ENCODE assay signal across 24 cellular contexts in the genomic region with DNA sequence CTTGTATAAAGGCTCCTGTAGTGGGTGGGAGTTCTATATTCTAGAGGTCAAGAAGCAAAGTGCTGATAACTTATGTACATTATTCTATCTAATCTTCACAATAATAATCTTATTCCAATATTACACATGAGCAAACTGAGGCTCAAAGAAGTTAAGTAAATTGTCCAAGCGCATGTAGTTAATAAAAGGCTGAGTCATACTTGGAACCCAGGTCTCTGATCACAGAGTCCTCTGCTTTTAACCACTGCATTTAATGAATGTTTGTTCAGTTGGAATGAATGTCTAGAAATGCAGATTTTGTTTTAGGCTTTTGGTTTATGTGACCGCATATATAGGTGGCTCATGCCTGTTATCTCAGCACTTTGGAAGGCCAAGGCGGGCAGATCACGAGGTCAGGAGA.
DNase-seq lines count a peak whose midpoint lies in the region; ATAC-seq, FAIRE-seq and TF ChIP-seq lines count a peak whose summit lies in the region.
"Had no signal": no experiment of that assay in that cellular context is flagged by ENCODE, and none has a peak within 500 bp of the region (broad histone marks: within the 10 kb centered on the region; RNA-seq: fewer than 3 reads in every experiment).

No MANE protein-coding gene starts in this region.

- TF ChIP-seq RAD21 in IMR-90 (IDR thresholded peaks at IDR 0.05; ENCODE audit: low read length) (no peak), K562 (CRISPR knock-in tag; conservative IDR thresholded peaks at IDR 0.05 in 1 of 2, IDR thresholded peaks at IDR 0.05 in 1 of 2) (no peak)

- ATAC-seq in IMR-90 (ENCODE audit: low read depth) (no peak), K562 (no peak), GM18498 (IDR thresholded peaks at IDR 0.05; ENCODE audit: unreplicated experiment) (no peak)
- ATAC-seq: A549; CD8-positive, alpha-beta T cell had no signal

- no peak overlapping the region for H3K56ac ChIP-seq in IMR-90 (ENCODE audit: extremely low read depth, insufficient read depth, low read length)

- H3K4me2 ChIP-seq in IMR-90 (ENCODE audit: low read depth, low read length) (no peak overlapping the region), K562 (ENCODE audit: insufficient read depth, low read length) (no peak overlapping the region)
- H3K4me2 ChIP-seq: A549; BLaER1 treated with 17β-estradiol and CSF1 and Interleukin-3, amounts not matched to agents 10 nM and 100 nM had no signal

- H2AFZ ChIP-seq in IMR-90 (replicated peaks; ENCODE audit: low read length, poor library complexity) (no peak overlapping the region), K562 (ENCODE audit: low read depth, low read length) (peak overlapping the region; percentile 38; the same call in 1 of the 2 replicates)

- no peak overlapping the region for H2BK20ac ChIP-seq in IMR-90 (ENCODE audit: low read depth, low read length)

- no peaks in the 10 kb centered on the region for H3K9me3 Mint-ChIP-seq in osteocyte (ENCODE audit: unreplicated experiment)
- H3K9me3 Mint-ChIP-seq: CD4-positive, alpha-beta T cell; CD8-positive, alpha-beta T cell had no signal

- H3K79me1 ChIP-seq in IMR-90 (ENCODE audit: low read depth in 1 of 2, low read length in 2 of 2): no peaks in the 10 kb centered on the region

- H3K9ac ChIP-seq in IMR-90 (ENCODE audit: low read depth, low read length) (no peak overlapping the region), K562 (ENCODE audit: insufficient read depth in 1 of 2, low read depth in 2 of 2, low read length in 2 of 2) (no peak overlapping the region)
- H3K9ac ChIP-seq: BLaER1 treated with 17β-estradiol and CSF1 and Interleukin-3, amounts not matched to agents 10 nM and 100 nM had no signal

- TF ChIP-seq POLR2A in IMR-90 (IDR thresholded peaks at IDR 0.05; ENCODE audit: low read depth, low read length) (no peak), K562 (conservative IDR thresholded peaks at IDR 0.05) (no peak)

- no peak overlapping the region for H4K5ac ChIP-seq in IMR-90 (ENCODE audit: low read depth, low read length)

- H3K36me3 ChIP-seq in IMR-90 (ENCODE audit: control insufficient read depth, insufficient read depth, low read length) (no peaks in the 10 kb centered on the region), K562 (ENCODE audit: control insufficient read depth, insufficient read depth, low read length) (no peaks in the 10 kb centered on the region)
- H3K36me3 ChIP-seq: BLaER1 treated with 17β-estradiol and CSF1 and Interleukin-3, amounts not matched to agents 10 nM and 100 nM had no signal

- in situ Hi-C loops in IMR-90 (cut with MboI; ENCODE audit: low sequenced_read_pairs): loop anchor here (25.0 kb wide), 1 partner anchor 1185 kb away; no protein-coding TSS in a partner anchor
- in situ Hi-C loops in K562 (cut with MboI): no loop called here

- dilution Hi-C loops in IMR-90 (cut with HindIII; ENCODE audit: low sequenced_read_pairs, unreplicated experiment): no loop called here

- H3K4me1 Mint-ChIP-seq in osteocyte (ENCODE audit: unreplicated experiment): no peaks in the 10 kb centered on the region
- H3K4me1 Mint-ChIP-seq: B cell had no signal

- H4K20me1 ChIP-seq in IMR-90 (ENCODE audit: insufficient read depth, low read length): no peaks in the 10 kb centered on the region
- H4K20me1 ChIP-seq in K562 (replicated peaks; ENCODE audit: control insufficient read depth, insufficient read depth, low read length): no peaks in the 10 kb centered on the region
- H4K20me1 ChIP-seq: BLaER1 treated with 17β-estradiol and CSF1 and Interleukin-3, amounts not matched to agents 10 nM and 100 nM had no signal

- H3K4me3 Mint-ChIP-seq in osteocyte (ENCODE audit: unreplicated experiment): no peak overlapping the region
- H3K4me3 Mint-ChIP-seq: B cell; CD4-positive, alpha-beta T cell; CD8-positive, alpha-beta T cell had no signal

- H3K27ac ChIP-seq in IMR-90 (ENCODE audit: insufficient read depth, low read length): no peak overlapping the region
- no peak overlapping the region for H3K27ac ChIP-seq in K562 (ENCODE audit: extremely low read depth, low read depth, low read length)
- H3K27ac ChIP-seq: 22Rv1; A549; BLaER1 treated with 17β-estradiol and CSF1 and Interleukin-3, amounts not matched to agents 10 nM and 100 nM; C4-2B had no signal

- TF ChIP-seq EP300 in K562 (IDR thresholded peaks at IDR 0.05; ENCODE audit: low read length): no peak

- H4K91ac ChIP-seq in IMR-90 (ENCODE audit: insufficient read depth, low read depth, low read length): no peak overlapping the region

- no peak overlapping the region for H3K4ac ChIP-seq in IMR-90 (ENCODE audit: low read depth, low read length)

- H3K4me3 ChIP-seq in IMR-90 (ENCODE audit: insufficient read depth, low read depth, low read length) (no peak overlapping the region), K562 (no peak overlapping the region)
- H3K4me3 ChIP-seq: A549; BLaER1 treated with 17β-estradiol and CSF1 and Interleukin-3, amounts not matched to agents 10 nM and 100 nM had no signal

- intact Hi-C loops in IMR-90 (cut with micrococcal nuclease) (no loop called here), K562 (cut with micrococcal nuclease) (no loop called here)

- peaks cover 12% of the 10 kb centered on the region for H3K27me3 Mint-ChIP-seq in osteocyte (ENCODE audit: unreplicated experiment)

- H3K36me3 Mint-ChIP-seq in osteocyte (ENCODE audit: unreplicated experiment): no peaks in the 10 kb centered on the region
- H3K36me3 Mint-ChIP-seq: CD8-positive, alpha-beta T cell had no signal

- no peak overlapping the region for H3K14ac ChIP-seq in IMR-90 (replicated peaks; ENCODE audit: low read depth, low read length)

- H3K23ac ChIP-seq in IMR-90 (ENCODE audit: low read depth, low read length): no peak overlapping the region

- H3K27me3 ChIP-seq in IMR-90 (ENCODE audit: control insufficient read depth, insufficient read depth, low read length) (no peaks in the 10 kb centered on the region), K562 (ENCODE audit: control insufficient read depth in 2 of 2, insufficient read depth in 2 of 2, low read length in 2 of 2) (no peaks in the 10 kb centered on the region)
- H3K27me3 ChIP-seq: BLaER1 treated with 17β-estradiol and CSF1 and Interleukin-3, amounts not matched to agents 10 nM and 100 nM had no signal

- TF ChIP-seq CTCF in IMR-90 (conservative IDR thresholded peaks at IDR 0.05; ENCODE audit: low read depth, low read length) (no peak), K562 (IDR thresholded peaks at IDR 0.05 in 2 of 3, conservative IDR thresholded peaks at IDR 0.05 in 1 of 3; ENCODE audit: insufficient read depth in 2 of 3, low read depth in 1 of 3, low read length in 3 of 3) (no peak), osteocyte (IDR thresholded peaks at IDR 0.05) (no peak)

- H2BK120ac ChIP-seq in IMR-90 (ENCODE audit: low read depth, low read length): no peak overlapping the region

- H2BK5ac ChIP-seq in IMR-90 (ENCODE audit: low read depth, low read length, poor library complexity, severe bottlenecking): no peak overlapping the region

- no peak overlapping the region for H3K27ac Mint-ChIP-seq in osteocyte (ENCODE audit: unreplicated experiment)
- H3K27ac Mint-ChIP-seq: B cell; CD4-positive, alpha-beta T cell; CD8-positive, alpha-beta T cell had no signal

- H2AK5ac ChIP-seq in IMR-90 (ENCODE audit: low read depth, low read length): no peak overlapping the region

- POLR2A ChIA-PET in IMR-90 (lab: Charles Lee; ENCODE audit: unreplicated experiment): no interaction called here
- POLR2A ChIA-PET in K562 (lab: Yijun Ruan, JAX): no interaction called here

- no CpG with 5 or more reads among the region's 4 CpGs for WGBS in IMR-90 (ENCODE audit: extremely low coverage in 2 of 2, insufficient read length in 1 of 2), 2 experiments
- 33% methylated on average over 4 of the region's 4 CpGs for WGBS in K562 (ENCODE audit: insufficient coverage, low coverage, missing lambda C conversion rate)

- no peak for FAIRE-seq in K562 (lab: Jason Lieb, UNC)
- FAIRE-seq: A549, D721Med, G401.6, GM12891, GM18507 had no signal

- no peaks in the 10 kb centered on the region for H3K9me3 ChIP-seq in IMR-90 (ENCODE audit: control insufficient read depth, insufficient read depth, low read length)
- no peaks in the 10 kb centered on the region for H3K9me3 ChIP-seq in K562 (replicated peaks; ENCODE audit: control insufficient read depth, insufficient read depth, low read depth, low read length)
- H3K9me3 ChIP-seq: A549; BLaER1 treated with 17β-estradiol and CSF1 and Interleukin-3, amounts not matched to agents 10 nM and 100 nM; Caco-2 had no signal

- no peak overlapping the region for H3K18ac ChIP-seq in IMR-90 (ENCODE audit: low read depth, low read length)

- no peak overlapping the region for H2BK15ac ChIP-seq in IMR-90 (ENCODE audit: low read depth, low read length)

- no peak overlapping the region for H4K8ac ChIP-seq in IMR-90 (ENCODE audit: low read depth in 2 of 2, low read length in 2 of 2)

- H3K4me1 ChIP-seq in IMR-90 (ENCODE audit: control insufficient read depth, insufficient read depth, low read length) (no peaks in the 10 kb centered on the region), K562 (replicated peaks in 1 of 2; ENCODE audit: control insufficient read depth in 2 of 2, insufficient read depth in 2 of 2, low read length in 2 of 2) (peaks cover 0 to under 1% of the 10 kb centered on the region in 2 experiments; a peak in 2 of 5 replicates)
- H3K4me1 ChIP-seq: A549; BLaER1 treated with 17β-estradiol and CSF1 and Interleukin-3, amounts not matched to agents 10 nM and 100 nM; Caco-2 had no signal

- BruUV-seq in IMR-90 (replicated peaks; lab: Mats Ljungman, UMichigan): no TSS peak
- BruUV-seq in K562 (replicated peaks; lab: Mats Ljungman, UMichigan): no TSS peak

- DNase-seq in DMS53 (lab: John Stamatoyannopoulos, UW): peak; percentile 4
- DNase-seq in DMS53 treated with DMSO at 0.1 percent for 48 hours (lab: John Stamatoyannopoulos, UW; ENCODE audit: unreplicated experiment): no peak
- no peak for DNase-seq in IMR-90
- peak; percentile 4 for DNase-seq in NCI-H69 (lab: John Stamatoyannopoulos, UW)
- DNase-seq in K562 (ENCODE audit: extremely low read depth in 1 of 4, low spot score in 3 of 4): no peak
- no peak for DNase-seq in NCI-H1105 (lab: John Stamatoyannopoulos, UW)
- no peak for DNase-seq in osteocyte (ENCODE audit: extremely low spot score, unreplicated experiment)
- DNase-seq: AML-193; Caco-2; Calu3; CD4-positive, alpha-beta T cell; CD8-positive, alpha-beta T cell; DMS79 treated with DMSO at 0.1 percent for 48 hours; GF-D8 had no signal

- H3K79me2 ChIP-seq in K562 (ENCODE audit: control insufficient read depth, insufficient read depth, low read length): no peaks in the 10 kb centered on the region

- CTCF ChIA-PET in IMR-90 (lab: Yijun Ruan, JAX): no interaction called here
- CTCF ChIA-PET in K562 (lab: Yijun Ruan, JAX; ENCODE audit: low intra/inter-chr PET ratio): no interaction called here

- H2AK9ac ChIP-seq in IMR-90 (replicated peaks; ENCODE audit: low read depth, low read length, poor library complexity): no peak overlapping the region

- H3K9me1 ChIP-seq in IMR-90 (ENCODE audit: insufficient read depth, low read length) (no peaks in the 10 kb centered on the region), K562 (ENCODE audit: control insufficient read depth, insufficient read depth, low read length) (no peaks in the 10 kb centered on the region)

TF ChIP-seq in IMR-90, 13 proteins besides CTCF, POLR2A, EP300 and RAD21 (continues in another document):
- TF ChIP-seq NFE2L2 (IDR thresholded peaks at IDR 0.05; ENCODE audit: low read depth, low read length): peak; percentile 51; the same call in 1 of the 2 replicates

TF ChIP-seq in K562, 482 proteins besides CTCF, POLR2A, EP300 and RAD21 (continues in another document):
- TF ChIP-seq TAF1 (IDR thresholded peaks at IDR 0.05; ENCODE audit: control insufficient read depth, extremely low read depth, insufficient read depth, low read length, severe bottlenecking): no peak

Comparison
In these comparisons a context has a peak if more than half of its experiments do, and no peak if none do; other contexts are left out.
1. DNase-seq: peak in DMS53 (single experiment) and NCI-H69 (single experiment); none in DMS53 treated with DMSO at 0.1 percent for 48 hours (single experiment), IMR-90 (single experiment), K562 (0 of 4), NCI-H1105 (single experiment) and osteocyte (single experiment).